1 cellular context compared by ENCODE assay signal in genomic region chr16:69408451-69408850, GRCh38.
TF ChIP-seq lines count a peak whose summit lies in the region.

No MANE protein-coding gene starts in this region.

TF ChIP-seq in A549, 52 proteins besides CTCF, POLR2A, EP300 and RAD21 (continued from another document):
- no peak for TF ChIP-seq E2F6 (IDR thresholded peaks at IDR 0.05; ENCODE audit: borderline replicate concordance, low read depth)
- no peak for TF ChIP-seq MAZ (IDR thresholded peaks at IDR 0.05; ENCODE audit: borderline replicate concordance, low read depth, low read length)
- no peak for TF ChIP-seq MAFK (IDR thresholded peaks at IDR 0.05; ENCODE audit: partially characterized antibody)
- no peak for TF ChIP-seq CBX2 (IDR thresholded peaks at IDR 0.05; ENCODE audit: borderline replicate concordance, low read depth)
- TF ChIP-seq ZNF302 (CRISPR knock-in tag; IDR thresholded peaks at IDR 0.05), result 0 out of 2 replicates have a peak, but pooled peaks have one; percentile 62
- no peak for TF ChIP-seq KDM5A (IDR thresholded peaks at IDR 0.05)
- no peak for TF ChIP-seq RCOR1 (IDR thresholded peaks at IDR 0.05; ENCODE audit: low read depth, low read length)
- TF ChIP-seq HES2 (IDR thresholded peaks at IDR 0.05), result no peak
- TF ChIP-seq NPAS2 (CRISPR knock-in tag; IDR thresholded peaks at IDR 0.05; ENCODE audit: borderline replicate concordance), result no peak
- TF ChIP-seq RFX5 (IDR thresholded peaks at IDR 0.05), result no peak
- TF ChIP-seq EHF (CRISPR knock-in tag; IDR thresholded peaks at IDR 0.05), result 0 out of 2 replicates have a peak, but pooled peaks have one; percentile 30
- TF ChIP-seq PBX3 (IDR thresholded peaks at IDR 0.05), result no peak
- no peak for TF ChIP-seq NFE2L2 (conservative IDR thresholded peaks at IDR 0.05; ENCODE audit: low read length)
- TF ChIP-seq MAX (IDR thresholded peaks at IDR 0.05), result peak; percentile 68
